10 cellular contexts compared by ENCODE assay signal in the genomic region with DNA sequence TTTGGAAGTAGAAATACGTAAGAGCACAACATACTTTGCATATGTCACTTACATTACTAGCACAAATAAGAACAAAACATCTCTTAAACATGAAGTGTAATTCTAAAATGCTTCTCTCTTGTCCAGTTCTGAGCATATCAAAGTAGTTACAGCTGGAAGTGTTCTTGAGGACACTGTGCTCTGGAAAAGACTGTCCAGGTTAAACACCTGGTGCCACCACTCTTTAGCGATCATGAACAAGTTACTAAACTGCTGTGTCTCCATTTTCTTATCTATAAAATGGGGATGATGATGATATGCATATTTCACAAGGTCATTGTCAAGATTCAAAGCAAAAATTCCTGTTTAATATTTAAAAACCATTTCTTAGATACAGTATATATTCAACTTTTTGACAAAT. TPM values are rescaled to one million over a fixed set of nuclear protein-coding genes. Genes with fewer than 3 reads are reported as not detected.
"Had no signal": no experiment of that assay in that cellular context is flagged by ENCODE, and none has a peak within 500 bp of the region (broad histone marks: within the 10 kb centered on the region; RNA-seq: fewer than 3 reads in every experiment).

No MANE protein-coding gene starts in this region.

- H3K27ac Mint-ChIP-seq: HFFc6, IgD-negative memory B cell had no signal

- H3K36me3 ChIP-seq: HAP-1 had no signal

- H3K4me3 Mint-ChIP-seq: GM23338, HFFc6, IgD-negative memory B cell had no signal

- DNase-seq: H7, HFFc6 had no signal

- H3K27ac ChIP-seq: HL-60 had no signal

- H3K4me1 ChIP-seq: HAP-1 had no signal

- ATAC-seq: HCT116 had no signal

- H3K27me3 Mint-ChIP-seq: IgD-negative memory B cell had no signal

- H3K4me1 Mint-ChIP-seq: IgD-negative memory B cell had no signal

- H3K36me3 Mint-ChIP-seq: IgD-negative memory B cell had no signal

- H3K4me3 ChIP-seq: GM23338, HAP-1 had no signal

- H2AFZ ChIP-seq: GM23338 had no signal

RNA-seq across cellular contexts. Expression of a gene that starts 0.8 kb away (rescaled TPM):
- total RNA-seq: H4, H7, HepG2, HFFc6, HT1080 had no signal
- polyA plus RNA-seq: HepG2, IgD-negative memory B cell had no signal
